ENCODE assay signal across 8 cellular contexts in the genomic region with DNA sequence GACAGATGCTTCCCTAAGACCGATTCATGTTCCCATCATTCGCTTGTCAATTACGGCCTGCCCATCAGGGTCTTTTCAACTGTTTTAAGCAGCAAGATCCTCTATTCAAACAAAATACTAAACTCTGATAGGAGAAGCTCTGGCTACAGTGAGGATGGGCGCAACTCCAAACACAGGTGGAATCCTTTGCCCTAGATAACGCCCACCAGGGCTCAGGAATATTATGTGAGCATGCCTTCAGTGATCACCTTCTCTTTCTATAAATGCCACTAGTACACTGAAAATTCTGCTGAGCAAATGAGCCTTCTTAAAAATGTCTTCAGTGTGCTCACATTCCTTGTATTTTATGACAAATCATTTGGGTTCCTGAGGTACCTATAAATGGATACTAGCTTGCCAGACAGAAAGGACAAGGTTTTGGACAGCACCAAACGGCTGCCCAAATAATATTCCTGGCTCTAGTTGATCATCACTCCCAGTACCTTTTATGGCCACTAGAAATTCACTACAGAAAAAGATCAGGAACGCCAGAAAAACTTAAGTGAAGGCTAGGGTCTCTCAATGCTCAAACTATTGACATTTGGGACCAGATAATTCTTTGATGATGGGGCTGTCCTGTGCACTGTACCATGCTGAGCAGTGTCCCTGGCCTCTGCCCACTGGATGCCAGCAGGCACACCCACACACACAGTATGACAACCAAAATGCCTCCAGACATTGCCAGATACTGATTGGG. TPM values are rescaled to one million over a fixed set of nuclear protein-coding genes. Genes with fewer than 3 reads are reported as not detected.
DNase-seq lines count a peak whose midpoint lies in the region; ATAC-seq and TF ChIP-seq lines count a peak whose summit lies in the region.

No MANE protein-coding gene starts in this region.

- no peak overlapping the region for H3K9ac ChIP-seq in rectal smooth muscle tissue (ENCODE audit: low read length)

- peak overlapping the region; percentile 82 for H3K4me2 ChIP-seq in PC-9

- H3K4me3 ChIP-seq in GM06990 (replicated peaks; ENCODE audit: low read depth, low read length): peak overlapping the region; percentile 60
- H3K4me3 ChIP-seq in PC-9: peak overlapping the region; percentile 49
- H3K4me3 ChIP-seq in esophagus muscularis mucosa: peak overlapping the region in 2 of 4 donors; percentile 7 to 37
- H3K4me3 ChIP-seq in rectal smooth muscle tissue (ENCODE audit: low read length): peak overlapping the region; percentile 45

- DNase-seq in GM06990 (ENCODE audit: extremely low read depth, insufficient read length): no peak
- no peak for DNase-seq in PC-9
- no peak for DNase-seq in esophagus muscularis mucosa (ENCODE audit: extremely low spot score)
- DNase-seq in DMS153 treated with DMSO at 0.1 percent for 48 hours (lab: John Stamatoyannopoulos, UW; ENCODE audit: unreplicated experiment): no peak

- intact Hi-C loops in PC-9 (cut with micrococcal nuclease; ENCODE audit: unreplicated experiment): no loop called here
- intact Hi-C loops in esophagus muscularis mucosa (cut with DNase I): loop anchor here (5.0 kb wide), 1 partner anchor 247 kb away; no protein-coding TSS in a partner anchor

- H3F3A ChIP-seq in PC-9 (ENCODE audit: insufficient read depth, low read depth): peaks cover 66% of the 10 kb centered on the region

- H3K27me3 ChIP-seq in GM06990 (replicated peaks; ENCODE audit: control insufficient read depth, insufficient read depth, low read length) (no peaks in the 10 kb centered on the region), PC-9 (ENCODE audit: insufficient read depth, low read depth) (no peaks in the 10 kb centered on the region), esophagus muscularis mucosa (no peaks in the 10 kb centered on the region), rectal smooth muscle tissue (ENCODE audit: control insufficient read depth, insufficient read depth, low read length) (no peaks in the 10 kb centered on the region)

- no peak for TF ChIP-seq POLR2A in esophagus muscularis mucosa (IDR thresholded peaks at IDR 0.05; ENCODE audit: low read depth)

- ATAC-seq in GM19452 (IDR thresholded peaks at IDR 0.05; ENCODE audit: unreplicated experiment) (no peak), GM19035 (IDR thresholded peaks at IDR 0.05; ENCODE audit: unreplicated experiment) (no peak), GM21723 (IDR thresholded peaks at IDR 0.05; ENCODE audit: unreplicated experiment) (no peak)

- CTCF ChIA-PET in PC-9 (lab: Charles Lee): interaction anchor here (0.5 to 1.2 kb wide), 2 partner anchors 300 to 359 kb away, joined by 9 to 11 read pairs; no protein-coding TSS in a partner anchor

- H3K27ac ChIP-seq in PC-9 (peak overlapping the region; percentile 91), esophagus muscularis mucosa (replicated peaks in 1 of 4) (peak overlapping the region; percentile 62 to 76 (median 71)), rectal smooth muscle tissue (ENCODE audit: low read depth, low read length) (peak overlapping the region; percentile 42)

- no peaks in the 10 kb centered on the region for H3K9me2 ChIP-seq in PC-9 (ENCODE audit: insufficient read depth)

- H3K9me3 ChIP-seq in PC-9 (ENCODE audit: insufficient read depth, low read depth): no peaks in the 10 kb centered on the region
- H3K9me3 ChIP-seq in esophagus muscularis mucosa: no peaks in the 10 kb centered on the region

- WGBS in esophagus muscularis mucosa: 69% methylated on average over 7 of the region's 7 CpGs

- peaks cover 26% of the 10 kb centered on the region for H3K36me3 ChIP-seq in GM06990 (ENCODE audit: control insufficient read depth, insufficient read depth, low read length)
- H3K36me3 ChIP-seq in PC-9 (ENCODE audit: low read depth): peaks cover 70% of the 10 kb centered on the region
- H3K36me3 ChIP-seq in esophagus muscularis mucosa: peaks cover 29 to 46% (median 37%) of the 10 kb centered on the region in 4 donors
- H3K36me3 ChIP-seq in rectal smooth muscle tissue (ENCODE audit: control insufficient read depth, insufficient read depth, low read length): peaks cover 22% of the 10 kb centered on the region

- peaks cover 99% of the 10 kb centered on the region for H3K79me2 ChIP-seq in PC-9 (ENCODE audit: low read depth)

- H2AFZ ChIP-seq in PC-9: no peak overlapping the region

- H4K20me1 ChIP-seq in PC-9 (ENCODE audit: insufficient read depth): peaks cover 3% of the 10 kb centered on the region; the same call in 1 of the 2 replicates

- POLR2A ChIA-PET in PC-9 (lab: Charles Lee; ENCODE audit: unreplicated experiment): interaction anchor here (0.5 to 0.7 kb wide), 3 partner anchors 9 to 328 kb away, joined by 3 to 4 read pairs (median 3); no protein-coding TSS in a partner anchor

- TF ChIP-seq CTCF in GM06990 (IDR thresholded peaks at IDR 0.05; ENCODE audit: insufficient read depth, low read length, poor library complexity, severe bottlenecking): peak; percentile 4
- no peak for TF ChIP-seq CTCF in PC-9 (conservative IDR thresholded peaks at IDR 0.05)
- peak in 2 of 3 experiments; percentile 16 to 43 for TF ChIP-seq CTCF in esophagus muscularis mucosa (IDR thresholded peaks at IDR 0.05)

- H3K4me1 ChIP-seq in PC-9 (replicated peaks; ENCODE audit: insufficient read depth): peaks cover 83% of the 10 kb centered on the region
- H3K4me1 ChIP-seq in esophagus muscularis mucosa: peaks cover 62 to 74% (median 71%) of the 10 kb centered on the region in 4 donors
- H3K4me1 ChIP-seq in rectal smooth muscle tissue (ENCODE audit: control insufficient read depth, insufficient read depth, low read length): peaks cover 6% of the 10 kb centered on the region

- no TSS peak for BruUV-seq in PC-9 (replicated peaks; lab: Mats Ljungman, UMichigan)

- TF ChIP-seq EP300 in esophagus muscularis mucosa (IDR thresholded peaks at IDR 0.05): no peak

RNA-seq across cellular contexts. Expression of gene ZNF217, which starts 13.1 kb away (rescaled TPM):
- total RNA-seq in PC-9 (2021) (63.8 and 67.3 TPM in 2 replicates), esophagus muscularis mucosa (10 to 100 TPM; 15.4 to 27.3 (median 18.6) TPM)
